21 cellular contexts compared by ENCODE assay signal in the genomic region with DNA sequence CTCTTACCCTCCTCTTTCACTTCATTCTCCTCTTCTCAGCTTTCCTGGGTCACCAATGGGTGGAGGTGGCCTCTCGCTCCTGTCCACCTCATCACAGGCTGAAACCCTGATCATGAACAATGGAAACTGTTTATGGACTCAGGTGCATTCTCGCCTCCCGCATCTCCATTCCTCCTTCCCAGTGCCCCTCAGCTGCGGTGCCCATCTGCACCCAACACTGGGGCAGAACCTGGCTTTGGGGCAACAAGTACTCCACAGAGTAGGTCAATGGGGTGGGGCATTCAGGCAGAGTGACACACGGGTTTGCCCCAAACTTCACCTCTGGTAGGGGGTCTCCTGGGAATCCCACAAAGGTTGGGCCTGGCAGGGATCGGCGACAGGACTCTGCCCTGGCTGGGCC.
DNase-seq lines count a peak whose midpoint lies in the region; ATAC-seq, FAIRE-seq and TF ChIP-seq lines count a peak whose summit lies in the region.
"Had no signal": no experiment of that assay in that cellular context is flagged by ENCODE, and none has a peak within 500 bp of the region (broad histone marks: within the 10 kb centered on the region; RNA-seq: fewer than 3 reads in every experiment).

No MANE protein-coding gene starts in this region.

- TF ChIP-seq CTCF in K562 (IDR thresholded peaks at IDR 0.05 in 2 of 3, conservative IDR thresholded peaks at IDR 0.05 in 1 of 3; ENCODE audit: insufficient read depth in 2 of 3, low read depth in 1 of 3, low read length in 3 of 3) (no peak), HepG2 (CRISPR knock-in tag; IDR thresholded peaks at IDR 0.05) (no peak), mesothelial cell of epicardium (IDR thresholded peaks at IDR 0.05; ENCODE audit: unreplicated experiment) (no peak)

- intact Hi-C loops in K562 (cut with micrococcal nuclease): no loop called here
- intact Hi-C loops in HepG2 (cut with micrococcal nuclease; ENCODE audit: unreplicated experiment): no loop called here

- no peaks in the 10 kb centered on the region for H3K36me3 ChIP-seq in K562 (ENCODE audit: control insufficient read depth, insufficient read depth, low read length)
- H3K36me3 ChIP-seq in HepG2 (replicated peaks in 1 of 2; ENCODE audit: control insufficient read depth in 1 of 2, insufficient read depth in 2 of 2, low read length in 2 of 2): no peaks in the 10 kb centered on the region

- ATAC-seq in K562 (no peak), HepG2 (no peak), HG02938 (IDR thresholded peaks at IDR 0.05; ENCODE audit: unreplicated experiment) (no peak)
- ATAC-seq: Panc1 had no signal

- H3K27me3 ChIP-seq in K562 (ENCODE audit: control insufficient read depth in 2 of 2, insufficient read depth in 2 of 2, low read length in 2 of 2): peaks cover 5 to 23% of the 10 kb centered on the region in 2 experiments; a peak in 3 of 5 replicates
- H3K27me3 ChIP-seq in HepG2 (ENCODE audit: control insufficient read depth in 1 of 2, insufficient read depth in 2 of 2, low read length in 2 of 2): no peaks in the 10 kb centered on the region

- H3K27me3 Mint-ChIP-seq in mesothelial cell of epicardium (ENCODE audit: low read depth): peaks cover 72% of the 10 kb centered on the region

- peaks cover 2% of the 10 kb centered on the region for H3K4me1 Mint-ChIP-seq in mesothelial cell of epicardium
- H3K4me1 Mint-ChIP-seq: B cell had no signal

- TF ChIP-seq POLR2A in K562 (conservative IDR thresholded peaks at IDR 0.05): no peak
- no peak for TF ChIP-seq POLR2A in HepG2 (IDR thresholded peaks at IDR 0.05; ENCODE audit: insufficient read depth in 1 of 2, low read depth in 2 of 2, low read length in 2 of 2)

- no peak for TF ChIP-seq RAD21 in K562 (CRISPR knock-in tag; conservative IDR thresholded peaks at IDR 0.05 in 1 of 2, IDR thresholded peaks at IDR 0.05 in 1 of 2)
- TF ChIP-seq RAD21 in HepG2 (CRISPR knock-in tag; IDR thresholded peaks at IDR 0.05): no peak

- POLR2A ChIA-PET in K562 (lab: Yijun Ruan, JAX) (interaction anchor here (0.6 kb wide), 1 partner anchor 258 kb away, joined by 3 read pairs; no protein-coding TSS in a partner anchor), HepG2 (lab: Yijun Ruan, JAX) (interaction anchor here (1.1 kb wide), 1 partner anchor 12 kb away, joined by 3 read pairs; no protein-coding TSS in a partner anchor)

- DNase-seq in activated CD8-positive, alpha-beta memory T cell treated with anti-CD3 and anti-CD28 coated beads for 24 hours: peak; percentile 43
- DNase-seq in activated CD8-positive, alpha-beta memory T cell treated with anti-CD3 and anti-CD28 coated beads, Interleukin-2, amount 50 U/mL, for 48 hours: no peak
- DNase-seq in K562 (ENCODE audit: extremely low read depth in 1 of 4, low spot score in 3 of 4) (no peak), HepG2 (ENCODE audit: low spot score) (no peak), NCI-H748 treated with DMSO at 0.1 percent for 48 hours (lab: John Stamatoyannopoulos, UW) (no peak), mesothelial cell of epicardium (ENCODE audit: low spot score in 2 of 2, unreplicated experiment in 2 of 2) (no peak), NCI-H748 (lab: John Stamatoyannopoulos, UW; ENCODE audit: unreplicated experiment) (no peak)
- DNase-seq: CD4-positive, alpha-beta T cell; DMS79; NCI-H1048; NCI-H1436 treated with DMSO at 0.1 percent for 48 hours; NCI-H2029 treated with DMSO at 0.1 percent for 48 hours; NCI-H2171 treated with DMSO at 0.1 percent for 48 hours; NCI-H510A treated with DMSO at 0.1 percent for 48 hours; SHP77 had no signal

- H3K9ac ChIP-seq in K562 (ENCODE audit: insufficient read depth in 1 of 2, low read depth in 2 of 2, low read length in 2 of 2): no peak overlapping the region
- peak overlapping the region; percentile 53 for H3K9ac ChIP-seq in HepG2 (ENCODE audit: insufficient read depth, low read depth, low read length)
- H3K9ac ChIP-seq: KMS-11 had no signal

- in situ Hi-C loops in K562 (cut with MboI): no loop called here
- in situ Hi-C loops in HepG2 (cut with HindIII; ENCODE audit: extremely low pct_ligation_motif_present, low pct_unique_long_range_greater_than_20kb): no loop called here

- CTCF ChIA-PET in K562 (lab: Yijun Ruan, JAX; ENCODE audit: low intra/inter-chr PET ratio) (no interaction called here), HepG2 (lab: Yijun Ruan, JAX; ENCODE audit: low intra/inter-chr PET ratio, low total read pairs) (no interaction called here)

- H3K36me3 Mint-ChIP-seq in mesothelial cell of epicardium: no peaks in the 10 kb centered on the region

- no peaks in the 10 kb centered on the region for H3K9me3 ChIP-seq in K562 (replicated peaks; ENCODE audit: control insufficient read depth, insufficient read depth, low read depth, low read length)
- H3K9me3 ChIP-seq in HepG2 (ENCODE audit: low read length): no peaks in the 10 kb centered on the region

- H4K20me1 ChIP-seq in K562 (replicated peaks; ENCODE audit: control insufficient read depth, insufficient read depth, low read length) (no peaks in the 10 kb centered on the region), HepG2 (ENCODE audit: insufficient read depth, low read length) (no peaks in the 10 kb centered on the region)

- no peak overlapping the region for H3K4me3 Mint-ChIP-seq in mesothelial cell of epicardium
- H3K4me3 Mint-ChIP-seq: B cell; CD4-positive, alpha-beta T cell had no signal

- H3K27ac ChIP-seq in K562 (ENCODE audit: extremely low read depth, low read depth, low read length) (no peak overlapping the region), HepG2 (ENCODE audit: extremely low read length, insufficient read depth, low read length) (peak overlapping the region; percentile 70)
- H3K27ac ChIP-seq: 22Rv1, KMS-11 had no signal

- TF ChIP-seq EP300 in K562 (IDR thresholded peaks at IDR 0.05; ENCODE audit: low read length): no peak
- TF ChIP-seq EP300 in HepG2 (IDR thresholded peaks at IDR 0.05; ENCODE audit: low read depth in 2 of 2, low read length in 2 of 2): no peak
- no peak for TF ChIP-seq EP300 in HepG2 (CRISPR knock-in tag; IDR thresholded peaks at IDR 0.05; ENCODE audit: borderline replicate concordance)

- no peak overlapping the region for H3K4me2 ChIP-seq in K562 (ENCODE audit: insufficient read depth, low read length)
- 0 out of 2 replicates have a peak overlapping the region, but pooled peaks have one; percentile 6 for H3K4me2 ChIP-seq in HepG2 (ENCODE audit: low read depth, low read length)
- H3K4me2 ChIP-seq: KMS-11 had no signal

- no peak for FAIRE-seq in K562 (lab: Jason Lieb, UNC)
- FAIRE-seq in HepG2 (lab: Jason Lieb, UNC): no peak
- FAIRE-seq: D721Med had no signal

- H3K4me1 ChIP-seq in K562 (replicated peaks in 1 of 2; ENCODE audit: control insufficient read depth in 2 of 2, insufficient read depth in 2 of 2, low read length in 2 of 2) (no peaks in the 10 kb centered on the region), HepG2 (ENCODE audit: insufficient read depth, low read length) (peaks cover 48% of the 10 kb centered on the region)

- no peaks in the 10 kb centered on the region for H3K9me3 Mint-ChIP-seq in mesothelial cell of epicardium
- H3K9me3 Mint-ChIP-seq: CD4-positive, alpha-beta T cell had no signal

- H3K27ac Mint-ChIP-seq in mesothelial cell of epicardium: no peak overlapping the region
- H3K27ac Mint-ChIP-seq: B cell; CD4-positive, alpha-beta T cell had no signal

- H2AFZ ChIP-seq in K562 (ENCODE audit: low read depth, low read length) (no peak overlapping the region), HepG2 (ENCODE audit: low read length) (no peak overlapping the region)

- no peaks in the 10 kb centered on the region for H3K79me2 ChIP-seq in K562 (ENCODE audit: control insufficient read depth, insufficient read depth, low read length)
- H3K79me2 ChIP-seq in HepG2 (ENCODE audit: insufficient read depth, low read length): no peaks in the 10 kb centered on the region

- H3K4me3 ChIP-seq in K562: no peak overlapping the region
- peak overlapping the region in 1 of 3 experiments; percentile 13; a peak in 1 of 6 replicates for H3K4me3 ChIP-seq in HepG2 (replicated peaks in 1 of 3; ENCODE audit: insufficient read depth in 1 of 3, low read depth in 2 of 3, low read length in 3 of 3)

- WGBS in K562 (ENCODE audit: insufficient coverage, low coverage, missing lambda C conversion rate): 65% methylated on average over 6 of the region's 7 CpGs
- WGBS in HepG2 (ENCODE audit: low lambda C conversion rate): 92% methylated on average over 7 of the region's 7 CpGs

- no peaks in the 10 kb centered on the region for H3K9me1 ChIP-seq in K562 (ENCODE audit: control insufficient read depth, insufficient read depth, low read length)

- BruUV-seq in K562 (replicated peaks; lab: Mats Ljungman, UMichigan): no TSS peak
- no TSS peak for BruUV-seq in HepG2 (replicated peaks; lab: Mats Ljungman, UMichigan)

TF ChIP-seq in K562, 482 proteins besides CTCF, POLR2A, EP300 and RAD21 (continues in another document):
- TF ChIP-seq HEY1 (CRISPR knock-in tag; IDR thresholded peaks at IDR 0.05; ENCODE audit: borderline replicate concordance): no peak
- TF ChIP-seq NR2C2 (CRISPR knock-in tag; IDR thresholded peaks at IDR 0.05): no peak
- TF ChIP-seq NR2C2 (tag; IDR thresholded peaks at IDR 0.05): 0 out of 2 replicates have a peak, but pooled peaks have one; percentile 0
- TF ChIP-seq BRD9 (IDR thresholded peaks at IDR 0.05; ENCODE audit: low read depth, partially characterized antibody): no peak

TF ChIP-seq in HepG2, 621 proteins besides CTCF, POLR2A, EP300 and RAD21 (continues in another document):
- 0 out of 2 replicates have a peak, but pooled peaks have one; percentile 31 for TF ChIP-seq ZNF225 (CRISPR knock-in tag; IDR thresholded peaks at IDR 0.05)
